14 cellular contexts compared by ENCODE assay signal in the genomic region with DNA sequence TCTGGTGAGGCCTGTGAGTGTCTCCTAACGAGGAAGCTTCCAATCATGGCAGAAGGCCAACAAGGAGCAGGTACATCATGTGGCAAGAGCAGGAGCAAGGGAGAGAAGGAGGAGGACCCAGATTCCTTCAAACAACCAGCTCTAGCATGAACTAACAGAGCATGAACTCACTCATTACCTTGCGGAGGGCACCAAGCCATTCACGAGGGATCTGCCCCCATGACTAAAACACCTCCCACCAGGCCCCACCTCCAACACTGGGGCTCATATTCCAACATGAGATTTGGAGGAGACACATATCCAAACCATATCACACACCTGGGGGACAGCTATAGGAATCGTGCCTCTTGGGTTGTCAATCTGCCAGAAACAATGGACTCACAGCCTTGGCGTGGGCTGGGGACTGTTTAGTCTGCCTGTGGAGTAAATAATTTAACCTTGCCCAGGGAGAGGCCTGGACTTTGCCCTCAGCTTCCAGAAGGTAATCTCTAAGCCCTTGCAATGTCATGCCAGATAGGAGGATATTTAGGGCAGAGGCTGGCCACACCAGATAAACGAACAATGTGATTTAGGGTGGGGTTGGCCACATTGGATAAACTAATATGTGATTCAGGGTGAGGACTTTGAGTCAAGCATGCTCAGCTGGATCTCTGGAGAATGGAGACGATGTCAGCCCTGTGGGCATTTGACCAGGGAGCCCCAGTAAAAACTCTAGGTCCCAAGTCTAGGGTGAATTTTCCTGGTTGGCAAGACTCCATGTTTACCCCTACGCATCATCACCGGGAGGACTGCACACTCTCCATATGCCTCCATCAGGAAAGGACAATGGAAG. TPM values are rescaled to one million over a fixed set of nuclear protein-coding genes. Genes with fewer than 3 reads are reported as not detected.
A peak's percentile ranks its signal among the peaks of the same experiment; 100 is the strongest.
DNase-seq lines count a peak whose midpoint lies in the region; ATAC-seq, FAIRE-seq and TF ChIP-seq lines count a peak whose summit lies in the region.
"Had no signal": no experiment of that assay in that cellular context is flagged by ENCODE, and none has a peak within 500 bp of the region (broad histone marks: within the 10 kb centered on the region; RNA-seq: fewer than 3 reads in every experiment).

No MANE protein-coding gene starts in this region.

- no peak overlapping the region for H3K4me3 ChIP-seq in Peyer's patch
- H3K4me3 ChIP-seq in fibroblast of mammary gland (ENCODE audit: control insufficient read depth, low read depth, low read length) = no peak overlapping the region
- no peak overlapping the region for H3K4me3 ChIP-seq in pancreas
- H3K4me3 ChIP-seq: testis had no signal

- FAIRE-seq in pancreas (lab: Jason Lieb, UNC) = peak; percentile 13

- POLR2A ChIA-PET in WTC11 (lab: Charles Lee) = no interaction called here

- 13 to 18% methylated on average over 9 of the region's 9 CpGs for WGBS in pancreas, 2 donors

- H3K4me1 ChIP-seq in Peyer's patch (peaks cover 0 to 33% (median 2%) of the 10 kb centered on the region in 4 donors), pancreas (peaks cover 6 to 27% (median 20%) of the 10 kb centered on the region in 3 donors)

- intact Hi-C loops in pancreas (cut with DNase I) = no loop called here

- H3K27ac Mint-ChIP-seq in WTC11 = no peak overlapping the region
- H3K27ac Mint-ChIP-seq: CD4-positive, alpha-beta memory T cell had no signal

- no peak for TF ChIP-seq POLR2A in Peyer's patch (IDR thresholded peaks at IDR 0.05)

- H3K4me1 Mint-ChIP-seq in WTC11 = peaks cover 10% of the 10 kb centered on the region
- H3K4me1 Mint-ChIP-seq: CD4-positive, alpha-beta memory T cell; central memory CD8-positive, alpha-beta T cell had no signal

- TF ChIP-seq CTCF in Peyer's patch (IDR thresholded peaks at IDR 0.05) (peak in 1 of 6 experiments; percentile 3), fibroblast of mammary gland (conservative IDR thresholded peaks at IDR 0.05; ENCODE audit: control insufficient read depth, insufficient read depth, low read depth, low read length) (no peak), pancreas (IDR thresholded peaks at IDR 0.05) (no peak), WTC11 (IDR thresholded peaks at IDR 0.05) (no peak)

- H3K9me3 ChIP-seq in Peyer's patch (no peaks in the 10 kb centered on the region), pancreas (no peaks in the 10 kb centered on the region)
- H3K9me3 ChIP-seq: testis had no signal

- H3K36me3 Mint-ChIP-seq in WTC11 = no peaks in the 10 kb centered on the region
- H3K36me3 Mint-ChIP-seq: CD4-positive, alpha-beta memory T cell had no signal

- no peaks in the 10 kb centered on the region for H3K27me3 ChIP-seq in Peyer's patch
- no peaks in the 10 kb centered on the region for H3K27me3 ChIP-seq in pancreas
- H3K27me3 ChIP-seq: testis had no signal

- H3K36me3 ChIP-seq in Peyer's patch (no peaks in the 10 kb centered on the region), pancreas (no peaks in the 10 kb centered on the region)

- ATAC-seq in pancreas = peak; percentile 83 to 92 (median 91)
- no peak for ATAC-seq in WTC11

- CTCF ChIA-PET in WTC11 (lab: Charles Lee) = interaction anchor here (1.3 to 3.0 kb wide), 2 partner anchors 21 to 22 kb away, joined by 9 to 10 read pairs; no protein-coding TSS in a partner anchor

- H3K27me3 Mint-ChIP-seq in WTC11 (ENCODE audit: low read depth) = peaks cover 4% of the 10 kb centered on the region

- H3K9me3 Mint-ChIP-seq in WTC11 = no peaks in the 10 kb centered on the region
- H3K9me3 Mint-ChIP-seq: CD4-positive, alpha-beta memory T cell; central memory CD8-positive, alpha-beta T cell had no signal

- H3K27ac ChIP-seq in Peyer's patch = peak overlapping the region in 3 of 4 donors; percentile 69 to 86 (median 85)
- H3K27ac ChIP-seq in pancreas = peak overlapping the region in 3 of 4 donors; percentile 26 to 74 (median 58)
- H3K27ac ChIP-seq: testis had no signal

- DNase-seq in ELR (ENCODE audit: low read depth) (peak; percentile 41), Peyer's patch (peak in 2 of 3 donors; percentile 86 to 92), fibroblast of mammary gland (ENCODE audit: low read depth) (peak; percentile 12), pancreas (peak in 5 of 6 donors; percentile 54 to 77 (median 56)), WTC11 (ENCODE audit: low spot score) (no peak), DMS 273 (lab: John Stamatoyannopoulos, UW; ENCODE audit: unreplicated experiment) (no peak), SKM-1 treated with dmso at 0.1 percent for 144 hours (lab: John Stamatoyannopoulos, UW; ENCODE audit: unreplicated experiment) (no peak)
- DNase-seq in stimulated activated naive CD4-positive, alpha-beta T cell treated with Interleukin-2 at 50 U/mL for 16 hours (lab: John Stamatoyannopoulos, UW) = no peak
- DNase-seq: activated CD8-positive, alpha-beta memory T cell treated with anti-CD3 and anti-CD28 coated beads for 24 hours; activated naive CD4-positive, alpha-beta T cell treated with anti-CD3 and anti-CD28 coated beads, Interleukin-2, amount 50 U/mL, for 16 hours; CD4-positive, alpha-beta memory T cell; NCI-H2171 treated with DMSO at 0.1 percent for 48 hours; testis had no signal

- H3K4me3 Mint-ChIP-seq in WTC11 = no peak overlapping the region
- H3K4me3 Mint-ChIP-seq: CD4-positive, alpha-beta memory T cell; central memory CD8-positive, alpha-beta T cell had no signal

TF ChIP-seq in WTC11, 78 proteins besides CTCF, POLR2A, EP300 and RAD21 (continues in another document):
- TF ChIP-seq ZNF532 (CRISPR knock-in tag; IDR thresholded peaks at IDR 0.05; ENCODE audit: borderline replicate concordance) (no peak), ETV6 (CRISPR knock-in tag; IDR thresholded peaks at IDR 0.05) (no peak), HMGXB4 (CRISPR knock-in tag; IDR thresholded peaks at IDR 0.05) (no peak), GTF2I (CRISPR knock-in tag; conservative IDR thresholded peaks at IDR 0.05) (no peak), FOXP1 (CRISPR knock-in tag; IDR thresholded peaks at IDR 0.05; ENCODE audit: borderline replicate concordance) (no peak), JUN (CRISPR knock-in tag; IDR thresholded peaks at IDR 0.05) (no peak)

RNA-seq across cellular contexts. Expression of gene VDAC1, which starts 13.6 kb away (rescaled TPM):
- total RNA-seq in Peyer's patch (100 to 1,000 TPM; 120 to 289 (median 181) TPM), pancreas (10 to 100 TPM; 41.8 to 87.8 (median 63.9) TPM), WTC11 (2021) (266 to 274 TPM (median 268 TPM) in 3 replicates)
- 10 to 100 TPM; 49.5 to 67.1 TPM for polyA plus RNA-seq in pancreas

RNA-seq across cellular contexts. Expression of gene C5orf15, which starts 49.9 kb away (rescaled TPM):
- total RNA-seq in Peyer's patch (10 to 100 TPM; 12.4 to 92.6 (median 36.2) TPM), pancreas (10 to 100 TPM in 3 of 6 donors, 1 to 10 TPM in 3; 6.4 to 25.4 (median 10.7) TPM), WTC11 (2021) (29.9 to 32.7 TPM (median 30.3 TPM) in 3 replicates)
- polyA plus RNA-seq in pancreas = 10 to 100 TPM in 1 of 2 donors, 1 to 10 TPM in 1; 7.9 to 35.4 TPM

Comparison
In these comparisons a context has a peak if more than half of its experiments do, and no peak if none do; other contexts are left out.
1. DNase-seq: peak in ELR (single experiment), Peyer's patch (2 of 3), fibroblast of mammary gland (single experiment) and pancreas (5 of 6); none in WTC11 (single experiment), stimulated activated naive CD4-positive, alpha-beta T cell treated with Interleukin-2 at 50 U/mL for 16 hours (single experiment), DMS 273 (single experiment) and SKM-1 treated with dmso at 0.1 percent for 144 hours (single experiment).